ENCODE assay signal across 13 cellular contexts in genomic region chr6:40536442-40536841, GRCh38. TPM values are rescaled to one million over a fixed set of nuclear protein-coding genes. Genes with fewer than 3 reads are reported as not detected.
DNase-seq lines count a peak whose midpoint lies in the region; ATAC-seq and TF ChIP-seq lines count a peak whose summit lies in the region.
"Had no signal": no experiment of that assay in that cellular context is flagged by ENCODE, and none has a peak within 500 bp of the region (broad histone marks: within the 10 kb centered on the region; RNA-seq: fewer than 3 reads in every experiment).

No MANE protein-coding gene starts in this region.

- H3K27ac Mint-ChIP-seq in brain: no peak overlapping the region
- H3K27ac Mint-ChIP-seq: stimulated activated naive CD8-positive, alpha-beta T cell treated with anti-CD3 and anti-CD28 coated beads, Interleukin-15, Interleukin-2, amounts not matched to agents 100 ng/mL and 50 ng/mL, for 24 hours had no signal

- TF ChIP-seq POLR2A in transverse colon (IDR thresholded peaks at IDR 0.05): no peak

- H4K5ac ChIP-seq in mesendoderm (ENCODE audit: low read length): no peak overlapping the region

- intact Hi-C loops in transverse colon (cut with DNase I; ENCODE audit: low total_unique reads): no loop called here

- H2AK5ac ChIP-seq in mesendoderm (ENCODE audit: low read length): no peak overlapping the region

- no peaks in the 10 kb centered on the region for H3K79me2 ChIP-seq in mesendoderm (ENCODE audit: control insufficient read depth, insufficient read depth, low read length)

- no peak overlapping the region for H2BK15ac ChIP-seq in mesendoderm (replicated peaks; ENCODE audit: low read depth)

- no peak overlapping the region for H3K4me2 ChIP-seq in mesendoderm (ENCODE audit: low read length)

- H3K9ac ChIP-seq in mesendoderm (ENCODE audit: low read length): no peak overlapping the region

- no peak for ATAC-seq in HG02840 (IDR thresholded peaks at IDR 0.05; ENCODE audit: low FRiP score, unreplicated experiment)

- in situ Hi-C loops in transverse colon (cut with MboI; ENCODE audit: low pct_ligation_motif_present in 1 of 4, low pct_unique_long_range_greater_than_20kb in 1 of 4, low sequenced_read_pairs in 3 of 4): no loop called here

- H4K8ac ChIP-seq in mesendoderm (ENCODE audit: low read depth, low read length): no peak overlapping the region

- H3K4me3 Mint-ChIP-seq in brain: no peak overlapping the region
- H3K4me3 Mint-ChIP-seq: stimulated activated naive CD8-positive, alpha-beta T cell treated with anti-CD3 and anti-CD28 coated beads, Interleukin-15, Interleukin-2, amounts not matched to agents 100 ng/mL and 50 ng/mL, for 24 hours had no signal

- no peaks in the 10 kb centered on the region for H3K79me1 ChIP-seq in mesendoderm (ENCODE audit: low read length)

- H3K36me3 Mint-ChIP-seq in brain: no peaks in the 10 kb centered on the region

- H3K36me3 ChIP-seq in mesendoderm (ENCODE audit: control insufficient read depth, insufficient read depth, low read length): no peaks in the 10 kb centered on the region
- H3K36me3 ChIP-seq in transverse colon: no peaks in the 10 kb centered on the region

- H3K23ac ChIP-seq in mesendoderm (ENCODE audit: low read length): no peak overlapping the region

- no peak overlapping the region for H3K4ac ChIP-seq in mesendoderm (ENCODE audit: low read depth, low read length)

- H3K4me3 ChIP-seq in HFF-Myc (replicated peaks; ENCODE audit: low read depth, low read length) (no peak overlapping the region), mesendoderm (ENCODE audit: low read length) (no peak overlapping the region), transverse colon (no peak overlapping the region)
- H3K4me3 ChIP-seq: lung had no signal

- no peak overlapping the region for H2BK120ac ChIP-seq in mesendoderm (ENCODE audit: low read depth, low read length)

- H3K27me3 Mint-ChIP-seq in brain: peaks cover 7% of the 10 kb centered on the region
- H3K27me3 Mint-ChIP-seq: stimulated activated naive CD8-positive, alpha-beta T cell treated with anti-CD3 and anti-CD28 coated beads, Interleukin-15, Interleukin-2, amounts not matched to agents 100 ng/mL and 50 ng/mL, for 24 hours had no signal

- H2BK5ac ChIP-seq in mesendoderm (ENCODE audit: low read length): no peak overlapping the region

- TF ChIP-seq CTCF in HFF-Myc (IDR thresholded peaks at IDR 0.05; ENCODE audit: low read depth, low read length, missing control alignments) (peak; percentile 28), brain (conservative IDR thresholded peaks at IDR 0.05) (peak; percentile 12 to 26), transverse colon (IDR thresholded peaks at IDR 0.05) (no peak)

- H3K27ac ChIP-seq in mesendoderm (ENCODE audit: low read depth, low read length): no peak overlapping the region
- no peak overlapping the region for H3K27ac ChIP-seq in transverse colon
- H3K27ac ChIP-seq: RWPE1 had no signal

- no peaks in the 10 kb centered on the region for H3K9me3 ChIP-seq in transverse colon

- H3K27me3 ChIP-seq in mesendoderm (ENCODE audit: insufficient read depth, low read length, poor library complexity) (no peaks in the 10 kb centered on the region), transverse colon (no peaks in the 10 kb centered on the region)

- H3K4me1 Mint-ChIP-seq in brain: peaks cover 50% of the 10 kb centered on the region

- no CpG with 5 or more reads among the region's 3 CpGs for WGBS in mesendoderm (ENCODE audit: extremely low coverage, insufficient coverage, low lambda C conversion rate)
- WGBS in transverse colon (ENCODE audit: low coverage in 1 of 2), 2 donors: 42 to 59% methylated on average over 2 to 3 of the region's 3 CpGs

- H3K4me1 ChIP-seq in mesendoderm (ENCODE audit: control insufficient read depth, low read depth, low read length): no peaks in the 10 kb centered on the region
- no peaks in the 10 kb centered on the region for H3K4me1 ChIP-seq in transverse colon

- peak; percentile 29 for DNase-seq in AG20443 (ENCODE audit: low spot score)
- DNase-seq in HFF-Myc (ENCODE audit: extremely low read depth, low read depth): no peak
- peak; percentile 85 for DNase-seq in mesendoderm
- no peak for DNase-seq in activated T-cell treated with anti-CD3 and anti-CD28 coated beads for 4 hours
- DNase-seq in NCI-H1930 (lab: John Stamatoyannopoulos, UW): no peak
- no peak for DNase-seq in transverse colon
- DNase-seq: stimulated activated CD4-positive, alpha-beta T cell treated with anti-CD3 and anti-CD28 coated beads, Interleukin-4, amount 100 ng/mL, for 1 hour had no signal

- H3K56ac ChIP-seq in mesendoderm (ENCODE audit: low read length): no peak overlapping the region

- no peak overlapping the region for H3K18ac ChIP-seq in mesendoderm (ENCODE audit: low read length)

- no peaks in the 10 kb centered on the region for H3K9me3 Mint-ChIP-seq in brain
- H3K9me3 Mint-ChIP-seq: stimulated activated naive CD8-positive, alpha-beta T cell treated with anti-CD3 and anti-CD28 coated beads, Interleukin-15, Interleukin-2, amounts not matched to agents 100 ng/mL and 50 ng/mL, for 24 hours had no signal

- no peak for TF ChIP-seq EP300 in transverse colon (IDR thresholded peaks at IDR 0.05; ENCODE audit: low read depth)

RNA-seq across cellular contexts. Expression of gene LRFN2, which starts 50.7 kb away (rescaled TPM):
- polyA plus RNA-seq in brain (ENCODE audit: insufficient read depth, low read depth, low replicate concordance): 2.0 TPM
- polyA plus RNA-seq in mesendoderm (2013, experiment 1 of 2): 0.14 TPM
- 0.18 TPM for polyA plus RNA-seq in mesendoderm (2013, experiment 2 of 2)
- total RNA-seq in transverse colon: under 1 TPM in 2 of 4 donors, not detected in 2; 0.40 to 0.41 TPM
- total RNA-seq: pulmonary artery endothelial cell had no signal

Comparison
In these comparisons a context has a peak if more than half of its experiments do, and no peak if none do; other contexts are left out.
1. DNase-seq: peak in AG20443 (single experiment) and mesendoderm (single experiment); none in HFF-Myc (single experiment), activated T-cell treated with anti-CD3 and anti-CD28 coated beads for 4 hours (single experiment), NCI-H1930 (0 of 2) and transverse colon (single experiment).
2. CTCF ChIP-seq: peak in HFF-Myc (single experiment) and brain (2 of 2); none in transverse colon (0 of 5).